ENCODE assay signal across 14 cellular contexts in the genomic region with DNA sequence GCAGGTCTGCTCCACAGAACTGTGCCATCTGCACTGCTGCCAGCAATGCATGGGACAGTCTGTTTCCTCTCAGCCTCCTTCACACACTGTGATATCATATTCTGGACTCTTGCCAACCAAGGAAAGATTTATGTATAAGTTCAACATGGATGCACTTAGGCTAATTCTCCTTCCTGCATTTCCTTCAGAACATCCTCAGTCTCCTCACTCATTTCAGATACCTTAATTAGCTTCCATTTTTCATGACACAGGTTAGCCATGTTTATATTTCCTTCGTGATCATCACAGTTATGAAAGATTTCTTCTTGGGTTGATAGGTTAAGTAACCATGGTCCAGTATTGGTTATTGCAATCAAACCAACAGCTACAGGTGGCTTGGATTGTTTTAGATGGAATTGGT.
DNase-seq lines count a peak whose midpoint lies in the region; ATAC-seq and TF ChIP-seq lines count a peak whose summit lies in the region.
"Had no signal": no experiment of that assay in that cellular context is flagged by ENCODE, and none has a peak within 500 bp of the region (broad histone marks: within the 10 kb centered on the region; RNA-seq: fewer than 3 reads in every experiment).

No MANE protein-coding gene starts in this region.

- no peak overlapping the region for H3K4me3 ChIP-seq in HEK293 (ENCODE audit: low read depth, low read length)
- H3K4me3 ChIP-seq: testis had no signal

- H3K4me1 Mint-ChIP-seq in nephron = peaks cover 34% of the 10 kb centered on the region

- DNase-seq in NCI-H1436 (lab: John Stamatoyannopoulos, UW) = peak; percentile 20
- no peak for DNase-seq in NCI-H1436 treated with DMSO at 0.1 percent for 48 hours (lab: John Stamatoyannopoulos, UW)
- DNase-seq in SHP77 treated with DMSO at 0.1 percent for 48 hours (lab: John Stamatoyannopoulos, UW) = peak; percentile 16
- DNase-seq: activated CD4-positive, alpha-beta T cell treated with anti-CD3 and anti-CD28 coated beads for 1 hour; DMS79; erythroblast; MM.1S; testis had no signal

- CTCF ChIA-PET in HEK293 (lab: Yijun Ruan, JAX) = interaction anchor here (0.6 to 20.6 kb wide), 8 partner anchors 10 to 249 kb away, joined by 3 to 332 read pairs (median 9); a partner anchor contains a TSS

- no peaks in the 10 kb centered on the region for H3K9me3 Mint-ChIP-seq in nephron
- H3K9me3 Mint-ChIP-seq: neural crest cell had no signal

- POLR2A ChIA-PET in HEK293 (lab: Yijun Ruan, JAX) = no interaction called here

- H3K27ac Mint-ChIP-seq in nephron = peak overlapping the region; percentile 18 to 64 (median 42)

- H3K36me3 ChIP-seq in HEK293 (ENCODE audit: control insufficient read depth in 2 of 2, insufficient read depth in 1 of 2, low read length in 2 of 2) = no peaks in the 10 kb centered on the region

- TF ChIP-seq CTCF in HEK293 (tag by site-specific recombination; IDR thresholded peaks at IDR 0.05) = no peak
- no peak for TF ChIP-seq CTCF in nephron (IDR thresholded peaks at IDR 0.05; ENCODE audit: unreplicated experiment in 3 of 3)

- H3K4me1 ChIP-seq in HEK293 (ENCODE audit: control insufficient read depth, insufficient read depth, low read length) = peaks cover 9% of the 10 kb centered on the region; the same call in 1 of the 2 replicates

- ATAC-seq in HG03175 (IDR thresholded peaks at IDR 0.05; ENCODE audit: unreplicated experiment) (no peak), GM21390 (IDR thresholded peaks at IDR 0.05; ENCODE audit: unreplicated experiment) (no peak), HG02571 (IDR thresholded peaks at IDR 0.05; ENCODE audit: unreplicated experiment) (no peak)

- H3K27me3 Mint-ChIP-seq in nephron (ENCODE audit: low read depth) = peaks cover 3% of the 10 kb centered on the region

- H3K36me3 Mint-ChIP-seq in nephron (ENCODE audit: low read depth) = no peaks in the 10 kb centered on the region

- no peaks in the 10 kb centered on the region for H3K9me3 ChIP-seq in HEK293 (ENCODE audit: control insufficient read depth, insufficient read depth, low read depth, low read length)
- H3K9me3 ChIP-seq: testis had no signal

- no peak overlapping the region for H3K27ac ChIP-seq in HEK293 (ENCODE audit: extremely low read depth, low read depth, low read length)

- no peak overlapping the region for H3K4me3 Mint-ChIP-seq in nephron
- H3K4me3 Mint-ChIP-seq: neural crest cell had no signal

TF ChIP-seq in HEK293, 187 proteins besides CTCF, POLR2A, EP300 and RAD21:
- TF ChIP-seq ZNF114 (tag by site-specific recombination; IDR thresholded peaks at IDR 0.05) = no peak
- TF ChIP-seq ZEB2 (tag by site-specific recombination; IDR thresholded peaks at IDR 0.05) = 0 out of 2 replicates have a peak, but pooled peaks have one; percentile 14
- peak; percentile 57; the same call in 1 of the 2 replicates for TF ChIP-seq SCRT2 (tag by site-specific recombination; IDR thresholded peaks at IDR 0.05)
- TF ChIP-seq, protein P1, sequence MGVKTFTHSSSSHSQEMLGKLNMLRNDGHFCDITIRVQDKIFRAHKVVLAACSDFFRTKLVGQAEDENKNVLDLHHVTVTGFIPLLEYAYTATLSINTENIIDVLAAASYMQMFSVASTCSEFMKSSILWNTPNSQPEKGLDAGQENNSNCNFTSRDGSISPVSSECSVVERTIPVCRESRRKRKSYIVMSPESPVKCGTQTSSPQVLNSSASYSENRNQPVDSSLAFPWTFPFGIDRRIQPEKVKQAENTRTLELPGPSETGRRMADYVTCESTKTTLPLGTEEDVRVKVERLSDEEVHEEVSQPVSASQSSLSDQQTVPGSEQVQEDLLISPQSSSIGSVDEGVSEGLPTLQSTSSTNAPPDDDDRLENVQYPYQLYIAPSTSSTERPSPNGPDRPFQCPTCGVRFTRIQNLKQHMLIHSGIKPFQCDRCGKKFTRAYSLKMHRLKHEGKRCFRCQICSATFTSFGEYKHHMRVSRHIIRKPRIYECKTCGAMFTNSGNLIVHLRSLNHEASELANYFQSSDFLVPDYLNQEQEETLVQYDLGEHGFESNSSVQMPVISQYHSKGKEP (tag by site-specific recombination; IDR thresholded peaks at IDR 0.05) = peak; percentile 81
